10 cellular contexts compared by ENCODE assay signal in genomic region chr10:27620425-27621397, GRCh38.
DNase-seq lines count a peak whose midpoint lies in the region; ATAC-seq, FAIRE-seq and TF ChIP-seq lines count a peak whose summit lies in the region.
"Had no signal": no experiment of that assay in that cellular context is flagged by ENCODE, and none has a peak within 500 bp of the region (broad histone marks: within the 10 kb centered on the region; RNA-seq: fewer than 3 reads in every experiment).

No MANE protein-coding gene starts in this region.

- H3K4me3 ChIP-seq in GM23338 (no peak overlapping the region), colonic mucosa (no peak overlapping the region)

- H3K9ac ChIP-seq in colonic mucosa (ENCODE audit: low read depth in 2 of 2, low read length in 2 of 2) = no peak overlapping the region

- H3K4me1 Mint-ChIP-seq in GM23338 = peaks cover 20% of the 10 kb centered on the region

- H3K27me3 Mint-ChIP-seq in GM23338 (ENCODE audit: insufficient read depth, low read depth, poor library complexity) = peaks cover 4% of the 10 kb centered on the region

- no peaks in the 10 kb centered on the region for H3K9me3 ChIP-seq in colonic mucosa

- TF ChIP-seq CTCF in GM23338 (conservative IDR thresholded peaks at IDR 0.05; ENCODE audit: low read depth in 2 of 2) (no peak), colonic mucosa (IDR thresholded peaks at IDR 0.05) (no peak)

- no peak for ATAC-seq in GM23338
- ATAC-seq in SK-N-SH treated with all-trans-retinoic acid at 6 μM for 48 hours = no peak
- ATAC-seq: T-helper 17 cell had no signal

- H3K27ac Mint-ChIP-seq in GM23338 = no peak overlapping the region
- H3K27ac Mint-ChIP-seq: T-helper 17 cell had no signal

- H3K4me1 ChIP-seq in GM23338 (ENCODE audit: insufficient read depth) (peaks cover 14% of the 10 kb centered on the region; the same call in 1 of the 2 replicates), colonic mucosa (no peaks in the 10 kb centered on the region)

- intact Hi-C loops in colonic mucosa (cut with DNase I) = no loop called here

- peak; percentile 72 for FAIRE-seq in endometrium (lab: Jason Lieb, UNC)

- H3K36me3 Mint-ChIP-seq in GM23338 (ENCODE audit: low read depth) = no peaks in the 10 kb centered on the region

- no peaks in the 10 kb centered on the region for H3K27me3 ChIP-seq in GM23338 (ENCODE audit: insufficient read depth)
- H3K27me3 ChIP-seq in colonic mucosa = no peaks in the 10 kb centered on the region

- H3K36me3 ChIP-seq in GM23338 (ENCODE audit: insufficient read depth) = no peaks in the 10 kb centered on the region
- no peaks in the 10 kb centered on the region for H3K36me3 ChIP-seq in colonic mucosa

- H3K27ac ChIP-seq in GM23338 (ENCODE audit: low read depth) = no peak overlapping the region
- H3K27ac ChIP-seq in colonic mucosa = no peak overlapping the region

- 0 out of 2 replicates have a peak overlapping the region, but pooled peaks have one; percentile 45 for H2AFZ ChIP-seq in GM23338

- no peak overlapping the region for H3K4me2 ChIP-seq in GM23338

- H3K9me2 ChIP-seq in GM23338 (ENCODE audit: insufficient read depth) = 0 out of 2 replicates have a peak, but pooled peaks cover 20% of the 10 kb centered on the region

- no peaks in the 10 kb centered on the region for H3K9me3 Mint-ChIP-seq in GM23338

- DNase-seq in GM23338 (ENCODE audit: low spot score) = no peak
- peak; percentile 63 for DNase-seq in left kidney (ENCODE audit: low read depth, low spot score)
- peak; percentile 18 for DNase-seq in superior temporal gyrus (ENCODE audit: extremely low spot score)
- no peak for DNase-seq in AML-193 (lab: John Stamatoyannopoulos, UW)
- DNase-seq in stimulated activated CD4-positive, alpha-beta T cell treated with anti-CD3 and anti-CD28 coated beads, Interleukin-4, amount 100 ng/mL, for 24 hours = no peak
- no peak for DNase-seq in colonic mucosa
- DNase-seq: midbrain, T-helper 17 cell had no signal

- no peak overlapping the region for H3K4me3 Mint-ChIP-seq in GM23338
- H3K4me3 Mint-ChIP-seq: T-helper 17 cell had no signal

- H3F3A ChIP-seq in GM23338 (replicated peaks; ENCODE audit: low read depth) = no peaks in the 10 kb centered on the region

- H3K79me2 ChIP-seq in GM23338 (replicated peaks; ENCODE audit: insufficient read depth) = no peaks in the 10 kb centered on the region

- H4K20me1 ChIP-seq in GM23338 (replicated peaks; ENCODE audit: insufficient read depth) = no peaks in the 10 kb centered on the region

TF ChIP-seq in GM23338, 12 proteins besides CTCF, POLR2A, EP300 and RAD21:
- no peak for TF ChIP-seq NANOG (IDR thresholded peaks at IDR 0.05; ENCODE audit: borderline replicate concordance)
TF ChIP-seq in GM23338: peak in this region for 0.

TF ChIP-seq in SK-N-SH treated with all-trans-retinoic acid at 6 μM for 48 hours, 23 proteins besides CTCF, POLR2A, EP300 and RAD21:
- TF ChIP-seq ZNF565 (CRISPR knock-in tag; conservative IDR thresholded peaks at IDR 0.05; ENCODE audit: low read depth) = no peak

Comparison
In these comparisons a context has a peak if more than half of its experiments do, and no peak if none do; other contexts are left out.
1. DNase-seq: peak in left kidney (single experiment) and superior temporal gyrus (single experiment); none in GM23338 (single experiment), AML-193 (0 of 2), stimulated activated CD4-positive, alpha-beta T cell treated with anti-CD3 and anti-CD28 coated beads, Interleukin-4, amount 100 ng/mL, for 24 hours (single experiment) and colonic mucosa (single experiment).